In genomic region chr1:56645663-56646330, GRCh38 we compare ENCODE assay signal across 10 cellular contexts. TPM values are rescaled to one million over a fixed set of nuclear protein-coding genes. Genes with fewer than 3 reads are reported as not detected.
DNase-seq lines count a peak whose midpoint lies in the region; FAIRE-seq and TF ChIP-seq lines count a peak whose summit lies in the region.
"Had no signal": no experiment of that assay in that cellular context is flagged by ENCODE, and none has a peak within 500 bp of the region (broad histone marks: within the 10 kb centered on the region; RNA-seq: fewer than 3 reads in every experiment).

No MANE protein-coding gene starts in this region.

- no peaks in the 10 kb centered on the region for H4K20me1 ChIP-seq in endothelial cell of umbilical vein (replicated peaks; ENCODE audit: control insufficient read depth, extremely low read depth, insufficient read depth, low read length)

- dilution Hi-C loops in endothelial cell of umbilical vein (cut with MboI; ENCODE audit: extremely low pct_ligation_motif_present, low sequenced_read_pairs), result no loop called here

- H3K27me3 ChIP-seq in endothelial cell of umbilical vein (ENCODE audit: control insufficient read depth in 2 of 2, insufficient read depth in 2 of 2, low read length in 2 of 2), result peaks cover 2 to 3% of the 10 kb centered on the region in 2 experiments

- peak overlapping the region; percentile 38 for H3K4me2 ChIP-seq in endothelial cell of umbilical vein (ENCODE audit: insufficient read depth, low read length)

- peak overlapping the region; percentile 0 to 78 (median 41) for H3K4me3 ChIP-seq in endothelial cell of umbilical vein (replicated peaks in 1 of 3; ENCODE audit: insufficient read depth in 1 of 3, low read depth in 1 of 3, low read length in 3 of 3)

- peak overlapping the region; percentile 70 for H2AFZ ChIP-seq in endothelial cell of umbilical vein (ENCODE audit: low read depth, low read length)

- peak; percentile 42 for FAIRE-seq in endothelial cell of umbilical vein (lab: Jason Lieb, UNC)
- no peak for FAIRE-seq in GM19239 (lab: Jason Lieb, UNC)
- FAIRE-seq: A204.1 had no signal

- intact Hi-C loops in endothelial cell of umbilical vein (cut with micrococcal nuclease), result no loop called here

- DNase-seq in DMS 273 (lab: John Stamatoyannopoulos, UW; ENCODE audit: unreplicated experiment), result peak; percentile 77
- DNase-seq in DMS 273 treated with DMSO at 0.1 percent for 48 hours (lab: John Stamatoyannopoulos, UW), result no peak
- peak; percentile 48 for DNase-seq in NCI-H510A treated with DMSO at 0.1 percent for 48 hours (lab: John Stamatoyannopoulos, UW)
- DNase-seq in endothelial cell of umbilical vein (ENCODE audit: low read depth, low spot score), result peak; percentile 36
- DNase-seq in mucosa of gallbladder (ENCODE audit: low spot score), result peak; percentile 11
- no peak for DNase-seq in GM19239 (ENCODE audit: insufficient read length, low spot score)
- DNase-seq in COLO829 (ENCODE audit: low spot score), result no peak
- DNase-seq in stimulated activated CD4-positive, alpha-beta T cell treated with anti-CD3 and anti-CD28 coated beads, Interleukin-15, amount 100 ng/mL, for 24 hours, result no peak

- H3K9me1 ChIP-seq in endothelial cell of umbilical vein (replicated peaks; ENCODE audit: control insufficient read depth, extremely low read depth, insufficient read depth, low read length), result no peaks in the 10 kb centered on the region

- CTCF ChIA-PET in endothelial cell of umbilical vein (lab: Charles Lee), result interaction anchor here (1.5 kb wide), 1 partner anchor 22 kb away, joined by 3 read pairs; no protein-coding TSS in a partner anchor

- H3K36me3 ChIP-seq in endothelial cell of umbilical vein (ENCODE audit: control insufficient read depth in 2 of 2, extremely low read depth in 1 of 2, insufficient read depth in 2 of 2, low read length in 2 of 2), result no peaks in the 10 kb centered on the region

- peak overlapping the region; percentile 5 for H3K9ac ChIP-seq in endothelial cell of umbilical vein (replicated peaks; ENCODE audit: extremely low read depth, insufficient read depth, low read length)

- BruUV-seq in endothelial cell of umbilical vein (replicated peaks; lab: Mats Ljungman, UMichigan), result no TSS peak

- no peak for TF ChIP-seq CTCF in endothelial cell of umbilical vein (IDR thresholded peaks at IDR 0.05; ENCODE audit: extremely low read depth in 1 of 2, insufficient read depth in 1 of 2, low read depth in 1 of 2, low read length in 2 of 2)

- H3K4me1 ChIP-seq in endothelial cell of umbilical vein (ENCODE audit: control insufficient read depth, extremely low read depth, insufficient read depth, low read length), result peaks cover 19% of the 10 kb centered on the region

- POLR2A ChIA-PET in endothelial cell of umbilical vein (lab: Charles Lee), result no interaction called here

- no peaks in the 10 kb centered on the region for H3K79me2 ChIP-seq in endothelial cell of umbilical vein (ENCODE audit: control insufficient read depth, insufficient read depth, low read length)

- no peak for TF ChIP-seq POLR2A in endothelial cell of umbilical vein (IDR thresholded peaks at IDR 0.05; ENCODE audit: low read depth, low read length)

- H3K27ac ChIP-seq in endothelial cell of umbilical vein (ENCODE audit: insufficient read depth, low read depth, low read length), result no peak overlapping the region

- H3K9me3 ChIP-seq in endothelial cell of umbilical vein (replicated peaks; ENCODE audit: control insufficient read depth, insufficient read depth, low read length), result no peaks in the 10 kb centered on the region

TF ChIP-seq in endothelial cell of umbilical vein, 7 proteins besides CTCF, POLR2A, EP300 and RAD21:
- TF ChIP-seq GATA2 (IDR thresholded peaks at IDR 0.05; ENCODE audit: insufficient read depth, insufficient read length, low read depth, low read length) (no peak), EZH2 (IDR thresholded peaks at IDR 0.05; ENCODE audit: borderline replicate concordance, low read depth, low read length, severe bottlenecking) (no peak), POLR2AphosphoS5 (IDR thresholded peaks at IDR 0.05; ENCODE audit: insufficient read depth, low read depth, low read length) (no peak), MYC (IDR thresholded peaks at IDR 0.05; ENCODE audit: low read depth, low read length) (no peak), MAX (IDR thresholded peaks at IDR 0.05; ENCODE audit: insufficient read depth, insufficient read length) (no peak), JUN (IDR thresholded peaks at IDR 0.05; ENCODE audit: borderline replicate concordance, insufficient read depth, insufficient read length, low read depth) (no peak), FOS (IDR thresholded peaks at IDR 0.05; ENCODE audit: borderline replicate concordance, insufficient read depth, low read length) (no peak)

RNA-seq across cellular contexts. Expression of gene PRKAA2, which starts 0.7 kb away (rescaled TPM):
- total RNA-seq in endothelial cell of umbilical vein, result 0.78 and 1.2 TPM in 2 replicates
- 0.22 and 0.32 TPM in 2 replicates for polyA plus RNA-seq in endothelial cell of umbilical vein
- polyA plus RNA-seq in endothelial cell of umbilical vein (2011; cell fraction: cytosol; rRNA removed), result 0.25 and 0.28 TPM in 2 replicates
- 0.94 and 1.1 TPM in 2 replicates for polyA plus RNA-seq in endothelial cell of umbilical vein (2011; cell fraction: nucleus; rRNA removed)
- 0.07 and 0.47 TPM in 2 replicates for polyA plus RNA-seq in endothelial cell of umbilical vein (2012)
- polyA minus RNA-seq in endothelial cell of umbilical vein, result 0.70 and 1.5 TPM in 2 replicates
- polyA minus RNA-seq in endothelial cell of umbilical vein (2011; cell fraction: cytosol; rRNA and poly(A)+ RNA removed), result 8.3 TPM
- polyA minus RNA-seq in endothelial cell of umbilical vein (2011; cell fraction: nucleus; rRNA and poly(A)+ RNA removed), result 1.4 and 2.4 TPM in 2 replicates
- 11.9 TPM for total RNA-seq in mucosa of gallbladder
- total RNA-seq: T-helper 1 cell treated with Interleukin-12 subunit alpha and Interleukin-12 subunit beta and Interleukin-4 antibody, amounts not matched to agents 30 ng/mL and 1 ng/mL, for 36 hours had no signal

Comparison
In these comparisons a context has a peak if more than half of its experiments do, and no peak if none do; other contexts are left out.
1. DNase-seq: peak in DMS 273 (single experiment), NCI-H510A treated with DMSO at 0.1 percent for 48 hours (single experiment), endothelial cell of umbilical vein (single experiment) and mucosa of gallbladder (single experiment); none in DMS 273 treated with DMSO at 0.1 percent for 48 hours (single experiment), GM19239 (single experiment), COLO829 (single experiment) and stimulated activated CD4-positive, alpha-beta T cell treated with anti-CD3 and anti-CD28 coated beads, Interleukin-15, amount 100 ng/mL, for 24 hours (single experiment).